In genomic region chr10:122986340-122986739, GRCh38 we compare ENCODE assay signal across 25 cellular contexts.
"Had no signal": no experiment of that assay in that cellular context is flagged by ENCODE, and none has a peak within 500 bp of the region (broad histone marks: within the 10 kb centered on the region; RNA-seq: fewer than 3 reads in every experiment).

No MANE protein-coding gene starts in this region.

- H3K36me3 ChIP-seq: SJCRH30 had no signal

- H3K27ac ChIP-seq: SJCRH30, WERI-Rb-1 had no signal

- DNase-seq: activated CD4-positive, alpha-beta memory T cell treated with anti-CD3 and anti-CD28 coated beads, Interleukin-2, amount 10 ng/mL, durations not matched to agents 7 days and 5 days; activated CD4-positive, alpha-beta T cell treated with anti-CD3 and anti-CD28 coated beads for 36 hours; activated CD4-positive, alpha-beta T cell treated with anti-CD3 and anti-CD28 coated beads, Interleukin-2, amount 50 U/mL, for 1 hour; activated gamma-delta T cell treated with Interleukin-2 at 50 U/mL for 16 hours; activated naive CD4-positive, alpha-beta T cell treated with anti-CD3 and anti-CD28 coated beads, Interleukin-2, amount 10 ng/mL, durations not matched to agents 7 days and 5 days; activated naive CD8-positive, alpha-beta T cell treated with anti-CD3 and anti-CD28 coated beads for 36 hours; activated T-cell treated with anti-CD3 and anti-CD28 coated beads for 4 hours; activated T-cell treated with anti-CD3 and anti-CD28 coated beads, Interleukin-2, amount 50 U/mL, for 72 hours; Karpas-422; NCI-H1048; NCI-H146; NCI-H187 treated with DMSO at 0.1 percent for 48 hours; NCI-H2081 treated with DMSO at 0.1 percent for 48 hours; NCI-H2171 treated with DMSO at 0.1 percent for 48 hours; NCI-H226; NCI-H526; NCI-H82; Right ventricle myocardium superior; RPMI8226; SJCRH30; SK-N-SH; T-helper 1 cell; WERI-Rb-1 had no signal

- H3K4me1 ChIP-seq: SJCRH30 had no signal

- H3K9me3 ChIP-seq: SJCRH30, SK-N-SH had no signal

- H3K4me3 ChIP-seq: K562, SJCRH30 had no signal

- ATAC-seq: activated CD4-positive, alpha-beta T cell treated with anti-CD3 and anti-CD28 coated beads for 36 hours; activated T-cell treated with anti-CD3 and anti-CD28 coated beads, Interleukin-2, amount 50 U/mL, for 72 hours; K562; Panc1 had no signal

- H3K27me3 ChIP-seq: SJCRH30 had no signal
